In genomic region chr4:172851534-172851933, GRCh38 we compare ENCODE assay signal across 30 cellular contexts.
DNase-seq lines count a peak whose midpoint lies in the region; ATAC-seq and TF ChIP-seq lines count a peak whose summit lies in the region.
"Had no signal": no experiment of that assay in that cellular context is flagged by ENCODE, and none has a peak within 500 bp of the region (broad histone marks: within the 10 kb centered on the region; RNA-seq: fewer than 3 reads in every experiment).

No MANE protein-coding gene starts in this region.

- H3K9me2 ChIP-seq in SK-N-SH, result no peaks in the 10 kb centered on the region

- no peak for TF ChIP-seq CTCF in SK-N-SH (IDR thresholded peaks at IDR 0.05)
- no peak for TF ChIP-seq CTCF in foreskin fibroblast (IDR thresholded peaks at IDR 0.05; ENCODE audit: low read depth, low read length)

- 11% methylated on average over 1 of the region's 1 CpG for WGBS in SK-N-SH (ENCODE audit: low lambda C conversion rate)

- H3K4me2 ChIP-seq in SK-N-SH, result no peak overlapping the region

- no peaks in the 10 kb centered on the region for H3K36me3 Mint-ChIP-seq in activated naive CD8-positive, alpha-beta T cell treated with anti-CD3 and anti-CD28 coated beads for 36 hours
- H3K36me3 Mint-ChIP-seq: CD8-positive, alpha-beta T cell; mesothelial cell of epicardium; naive B cell had no signal

- DNase-seq in SK-N-SH (no peak), SK-MEL-5 (ENCODE audit: low read depth, low spot score) (peak; percentile 44), foreskin fibroblast (peak; percentile 41 to 71), stromal cell of bone marrow (ENCODE audit: low read depth) (peak; percentile 13), T-helper 9 cell (no peak), hepatic stellate cell (ENCODE audit: low spot score) (no peak)
- no peak for DNase-seq in activated naive CD8-positive, alpha-beta T cell treated with anti-CD3 and anti-CD28 coated beads for 36 hours
- DNase-seq: 8988T; activated CD4-positive, alpha-beta T cell treated with anti-CD3 and anti-CD28 coated beads for 48 hours; activated gamma-delta T cell; activated T-cell treated with anti-CD3 and anti-CD28 coated beads, Interleukin-2, amount 50 U/mL, for 24 hours; CD8-positive, alpha-beta T cell; colonic mucosa; effector memory CD4-positive, alpha-beta T cell; GF-D8; H9; Kasumi-1; left ventricle myocardium superior; naive B cell; NCI-H146; NCI-H2107; NCI-H774; nucleus accumbens; thyroid gland had no signal

- H3K79me2 ChIP-seq in SK-N-SH (ENCODE audit: insufficient read depth), result no peaks in the 10 kb centered on the region

- CTCF ChIA-PET in SK-N-SH (lab: Yijun Ruan, JAX), result interaction anchor here (1.2 kb wide), 1 partner anchor 1861 kb away, joined by 3 read pairs; no protein-coding TSS in a partner anchor

- H3K4me1 Mint-ChIP-seq in activated naive CD8-positive, alpha-beta T cell treated with anti-CD3 and anti-CD28 coated beads for 36 hours, result no peaks in the 10 kb centered on the region
- H3K4me1 Mint-ChIP-seq: H9, mesothelial cell of epicardium, naive B cell had no signal

- no peak for ATAC-seq in SK-N-SH treated with all-trans-retinoic acid at 6 μM for 48 hours
- ATAC-seq: CD8-positive, alpha-beta T cell; left ventricle myocardium superior had no signal

- H2AFZ ChIP-seq in SK-N-SH (ENCODE audit: low read depth), result peak overlapping the region; percentile 3; the same call in 1 of the 2 replicates

- no peak for TF ChIP-seq RAD21 in SK-N-SH (IDR thresholded peaks at IDR 0.05; ENCODE audit: low read length)

- H3F3A ChIP-seq in SK-N-SH (replicated peaks; ENCODE audit: insufficient read depth), result no peaks in the 10 kb centered on the region

- in situ Hi-C loops in SK-MEL-5 (cut with HindIII; ENCODE audit: low pct_unique_long_range_greater_than_20kb, low sequenced_read_pairs), result no loop called here

- H3K9ac ChIP-seq in SK-N-SH, result no peak overlapping the region

- peaks cover 0 to 7% of the 10 kb centered on the region in 2 experiments; a peak in 1 of 4 replicates for H3K4me1 ChIP-seq in SK-N-SH (ENCODE audit: control insufficient read depth in 1 of 2, insufficient read depth in 2 of 2, low read depth in 1 of 2, low read length in 1 of 2)
- H3K4me1 ChIP-seq: colonic mucosa, thyroid gland had no signal

- no peaks in the 10 kb centered on the region for H3K27me3 Mint-ChIP-seq in activated naive CD8-positive, alpha-beta T cell treated with anti-CD3 and anti-CD28 coated beads for 36 hours
- H3K27me3 Mint-ChIP-seq: activated T-cell treated with anti-CD3 and anti-CD28 coated beads, Interleukin-2, amount 50 U/mL, for 24 hours; stimulated activated naive CD8-positive, alpha-beta T cell treated with anti-CD3 and anti-CD28 coated beads, Interleukin-15, Interleukin-2, amounts not matched to agents 100 ng/mL and 50 ng/mL, for 24 hours had no signal

- no peaks in the 10 kb centered on the region for H4K20me1 ChIP-seq in SK-N-SH (ENCODE audit: insufficient read depth)

- POLR2A ChIA-PET in SK-N-SH (lab: Yijun Ruan, JAX), result no interaction called here

- H3K4me3 ChIP-seq in SK-N-SH (ENCODE audit: low read depth in 2 of 2, low read length in 1 of 2) (no peak overlapping the region), foreskin fibroblast (ENCODE audit: low read depth in 1 of 2, low read length in 2 of 2) (no peak overlapping the region)
- H3K4me3 ChIP-seq: colonic mucosa, thyroid gland had no signal

- no peaks in the 10 kb centered on the region for H3K9me3 Mint-ChIP-seq in activated naive CD8-positive, alpha-beta T cell treated with anti-CD3 and anti-CD28 coated beads for 36 hours
- H3K9me3 Mint-ChIP-seq: activated T-cell treated with anti-CD3 and anti-CD28 coated beads, Interleukin-2, amount 50 U/mL, for 24 hours; CD8-positive, alpha-beta T cell; H9; mesothelial cell of epicardium; stimulated activated naive CD8-positive, alpha-beta T cell treated with anti-CD3 and anti-CD28 coated beads, Interleukin-15, Interleukin-2, amounts not matched to agents 100 ng/mL and 50 ng/mL, for 24 hours; T-helper 2 cell treated with Interferon-gamma antibody and Interleukin-4, amounts not matched to agents 5 μg/mL and 100 μg/mL, for 36 hours had no signal

- H3K9me3 ChIP-seq in SK-N-SH, result no peaks in the 10 kb centered on the region
- H3K9me3 ChIP-seq: colonic mucosa, thyroid gland had no signal

- no peaks in the 10 kb centered on the region for H3K27me3 ChIP-seq in SK-N-SH (ENCODE audit: insufficient read depth)
- H3K27me3 ChIP-seq: brain microvascular endothelial cell, colonic mucosa, thyroid gland had no signal

- H3K4me3 Mint-ChIP-seq in activated naive CD8-positive, alpha-beta T cell treated with anti-CD3 and anti-CD28 coated beads for 36 hours, result no peak overlapping the region
- H3K4me3 Mint-ChIP-seq: activated T-cell treated with anti-CD3 and anti-CD28 coated beads, Interleukin-2, amount 50 U/mL, for 24 hours; CD8-positive, alpha-beta T cell; H9; mesothelial cell of epicardium; naive B cell; stimulated activated naive CD8-positive, alpha-beta T cell treated with anti-CD3 and anti-CD28 coated beads, Interleukin-15, Interleukin-2, amounts not matched to agents 100 ng/mL and 50 ng/mL, for 24 hours; T-helper 2 cell treated with Interferon-gamma antibody and Interleukin-4, amounts not matched to agents 5 μg/mL and 100 μg/mL, for 36 hours had no signal

- H3K27ac Mint-ChIP-seq in activated naive CD8-positive, alpha-beta T cell treated with anti-CD3 and anti-CD28 coated beads for 36 hours, result no peak overlapping the region
- H3K27ac Mint-ChIP-seq: activated T-cell treated with anti-CD3 and anti-CD28 coated beads, Interleukin-2, amount 50 U/mL, for 24 hours; CD8-positive, alpha-beta T cell; H9; mesothelial cell of epicardium; naive B cell; stimulated activated naive CD8-positive, alpha-beta T cell treated with anti-CD3 and anti-CD28 coated beads, Interleukin-15, Interleukin-2, amounts not matched to agents 100 ng/mL and 50 ng/mL, for 24 hours; T-helper 2 cell treated with Interferon-gamma antibody and Interleukin-4, amounts not matched to agents 5 μg/mL and 100 μg/mL, for 36 hours had no signal

- no peak for TF ChIP-seq EP300 in SK-N-SH (IDR thresholded peaks at IDR 0.05; ENCODE audit: borderline replicate concordance in 1 of 2, low read depth in 1 of 2, low read length in 1 of 2)

- H3K27ac ChIP-seq in SK-N-SH (ENCODE audit: low read depth in 2 of 2, low read length in 1 of 2), result no peak overlapping the region
- H3K27ac ChIP-seq: brain microvascular endothelial cell, colonic mucosa, thyroid gland, VCaP had no signal

- no peaks in the 10 kb centered on the region for H3K36me3 ChIP-seq in SK-N-SH (replicated peaks in 1 of 2; ENCODE audit: control insufficient read depth in 1 of 2, insufficient read depth in 2 of 2, low read length in 1 of 2)
- H3K36me3 ChIP-seq: brain microvascular endothelial cell, colonic mucosa, thyroid gland had no signal

TF ChIP-seq in SK-N-SH, 30 proteins besides CTCF, POLR2A, EP300 and RAD21:
- no peak for TF ChIP-seq MAX (IDR thresholded peaks at IDR 0.05; ENCODE audit: low read depth)
- TF ChIP-seq TEAD4 (IDR thresholded peaks at IDR 0.05; ENCODE audit: borderline replicate concordance, insufficient read depth), result no peak
- TF ChIP-seq MXI1 (IDR thresholded peaks at IDR 0.05; ENCODE audit: low read depth, low read length), result no peak
- no peak for TF ChIP-seq NFIC (IDR thresholded peaks at IDR 0.05; ENCODE audit: borderline replicate concordance)

TF ChIP-seq in SK-N-SH treated with all-trans-retinoic acid at 6 μM for 48 hours, 23 proteins besides CTCF, POLR2A, EP300 and RAD21 (continues in another document):
- no peak for TF ChIP-seq ZNF565 (CRISPR knock-in tag; conservative IDR thresholded peaks at IDR 0.05; ENCODE audit: low read depth)
- no peak for TF ChIP-seq SNAI2 (CRISPR knock-in tag; IDR thresholded peaks at IDR 0.05)
- TF ChIP-seq ISL1 (CRISPR knock-in tag; IDR thresholded peaks at IDR 0.05), result no peak
- TF ChIP-seq, protein P1, sequence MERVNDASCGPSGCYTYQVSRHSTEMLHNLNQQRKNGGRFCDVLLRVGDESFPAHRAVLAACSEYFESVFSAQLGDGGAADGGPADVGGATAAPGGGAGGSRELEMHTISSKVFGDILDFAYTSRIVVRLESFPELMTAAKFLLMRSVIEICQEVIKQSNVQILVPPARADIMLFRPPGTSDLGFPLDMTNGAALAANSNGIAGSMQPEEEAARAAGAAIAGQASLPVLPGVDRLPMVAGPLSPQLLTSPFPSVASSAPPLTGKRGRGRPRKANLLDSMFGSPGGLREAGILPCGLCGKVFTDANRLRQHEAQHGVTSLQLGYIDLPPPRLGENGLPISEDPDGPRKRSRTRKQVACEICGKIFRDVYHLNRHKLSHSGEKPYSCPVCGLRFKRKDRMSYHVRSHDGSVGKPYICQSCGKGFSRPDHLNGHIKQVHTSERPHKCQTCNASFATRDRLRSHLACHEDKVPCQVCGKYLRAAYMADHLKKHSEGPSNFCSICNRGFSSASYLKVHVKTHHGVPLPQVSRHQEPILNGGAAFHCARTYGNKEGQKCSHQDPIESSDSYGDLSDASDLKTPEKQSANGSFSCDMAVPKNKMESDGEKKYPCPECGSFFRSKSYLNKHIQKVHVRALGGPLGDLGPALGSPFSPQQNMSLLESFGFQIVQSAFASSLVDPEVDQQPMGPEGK (CRISPR knock-in tag; IDR thresholded peaks at IDR 0.05; ENCODE audit: borderline replicate concordance), result no peak
- TF ChIP-seq ZC3H10 (CRISPR knock-in tag; IDR thresholded peaks at IDR 0.05), result no peak
- no peak for TF ChIP-seq CSDC2 (CRISPR knock-in tag; IDR thresholded peaks at IDR 0.05)
- TF ChIP-seq, protein P2, sequence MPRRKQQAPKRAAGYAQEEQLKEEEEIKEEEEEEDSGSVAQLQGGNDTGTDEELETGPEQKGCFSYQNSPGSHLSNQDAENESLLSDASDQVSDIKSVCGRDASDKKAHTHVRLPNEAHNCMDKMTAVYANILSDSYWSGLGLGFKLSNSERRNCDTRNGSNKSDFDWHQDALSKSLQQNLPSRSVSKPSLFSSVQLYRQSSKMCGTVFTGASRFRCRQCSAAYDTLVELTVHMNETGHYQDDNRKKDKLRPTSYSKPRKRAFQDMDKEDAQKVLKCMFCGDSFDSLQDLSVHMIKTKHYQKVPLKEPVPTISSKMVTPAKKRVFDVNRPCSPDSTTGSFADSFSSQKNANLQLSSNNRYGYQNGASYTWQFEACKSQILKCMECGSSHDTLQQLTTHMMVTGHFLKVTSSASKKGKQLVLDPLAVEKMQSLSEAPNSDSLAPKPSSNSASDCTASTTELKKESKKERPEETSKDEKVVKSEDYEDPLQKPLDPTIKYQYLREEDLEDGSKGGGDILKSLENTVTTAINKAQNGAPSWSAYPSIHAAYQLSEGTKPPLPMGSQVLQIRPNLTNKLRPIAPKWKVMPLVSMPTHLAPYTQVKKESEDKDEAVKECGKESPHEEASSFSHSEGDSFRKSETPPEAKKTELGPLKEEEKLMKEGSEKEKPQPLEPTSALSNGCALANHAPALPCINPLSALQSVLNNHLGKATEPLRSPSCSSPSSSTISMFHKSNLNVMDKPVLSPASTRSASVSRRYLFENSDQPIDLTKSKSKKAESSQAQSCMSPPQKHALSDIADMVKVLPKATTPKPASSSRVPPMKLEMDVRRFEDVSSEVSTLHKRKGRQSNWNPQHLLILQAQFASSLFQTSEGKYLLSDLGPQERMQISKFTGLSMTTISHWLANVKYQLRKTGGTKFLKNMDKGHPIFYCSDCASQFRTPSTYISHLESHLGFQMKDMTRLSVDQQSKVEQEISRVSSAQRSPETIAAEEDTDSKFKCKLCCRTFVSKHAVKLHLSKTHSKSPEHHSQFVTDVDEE (CRISPR knock-in tag; IDR thresholded peaks at IDR 0.05), result no peak
- no peak for TF ChIP-seq ZFP3 (CRISPR knock-in tag; IDR thresholded peaks at IDR 0.05)

Comparison
In these comparisons a context has a peak if more than half of its experiments do, and no peak if none do; other contexts are left out.
1. DNase-seq: peak in SK-MEL-5 (single experiment), foreskin fibroblast (2 of 2) and stromal cell of bone marrow (single experiment); none in SK-N-SH (single experiment), T-helper 9 cell (single experiment), activated naive CD8-positive, alpha-beta T cell treated with anti-CD3 and anti-CD28 coated beads for 36 hours (single experiment) and hepatic stellate cell (single experiment).